17 cellular contexts compared by ENCODE assay signal in genomic region chr7:154255324-154255723, GRCh38.
"Had no signal": no experiment of that assay in that cellular context is flagged by ENCODE, and none has a peak within 500 bp of the region (broad histone marks: within the 10 kb centered on the region; RNA-seq: fewer than 3 reads in every experiment).

No MANE protein-coding gene starts in this region.

- H3K27me3 Mint-ChIP-seq: activated CD4-positive, alpha-beta T cell treated with anti-CD3 and anti-CD28 coated beads, Interleukin-2, amount 10 ng/mL, durations not matched to agents 7 days and 5 days; effector memory CD8-positive, alpha-beta T cell had no signal

- H3K27ac ChIP-seq: brain microvascular endothelial cell, gastrocnemius medialis, heart right ventricle, lower lobe of right lung, transverse colon, vagina had no signal

- H3K9me3 ChIP-seq: gastrocnemius medialis, heart right ventricle, lower lobe of right lung, transverse colon, vagina had no signal

- DNase-seq: activated CD4-positive, alpha-beta T cell treated with anti-CD3 and anti-CD28 coated beads, Interleukin-2, amount 10 ng/mL, durations not matched to agents 7 days and 5 days; activated CD8-positive, alpha-beta memory T cell treated with anti-CD3 and anti-CD28 coated beads, Interleukin-2, amount 50 U/mL, for 48 hours; anterior cingulate cortex; brain microvascular endothelial cell; effector memory CD8-positive, alpha-beta T cell; gastrocnemius medialis; heart right ventricle; left cardiac atrium; lower lobe of right lung; posterior cingulate gyrus; stimulated activated CD4-positive, alpha-beta T cell treated with anti-CD3 and anti-CD28 coated beads, Interleukin-15, amount 100 ng/mL, for 24 hours; stimulated activated CD4-positive, alpha-beta T cell treated with anti-CD3 and anti-CD28 coated beads, Interleukin-4, amount 100 ng/mL, for 24 hours; stimulated activated naive CD4-positive, alpha-beta T cell; substantia nigra; transverse colon had no signal

- H3K4me1 Mint-ChIP-seq: activated CD4-positive, alpha-beta T cell treated with anti-CD3 and anti-CD28 coated beads, Interleukin-2, amount 10 ng/mL, durations not matched to agents 7 days and 5 days; nephron had no signal

- H3K4me3 ChIP-seq: gastrocnemius medialis, heart right ventricle, lower lobe of right lung, transverse colon, vagina had no signal

- H3K36me3 ChIP-seq: brain microvascular endothelial cell, gastrocnemius medialis, heart right ventricle, lower lobe of right lung, transverse colon, vagina had no signal

- H3K27ac Mint-ChIP-seq: activated CD4-positive, alpha-beta T cell treated with anti-CD3 and anti-CD28 coated beads, Interleukin-2, amount 10 ng/mL, durations not matched to agents 7 days and 5 days; effector memory CD8-positive, alpha-beta T cell; nephron had no signal

- ATAC-seq: effector memory CD8-positive, alpha-beta T cell; gastrocnemius medialis; heart right ventricle; left cardiac atrium; lower lobe of right lung had no signal

- H3K9me3 Mint-ChIP-seq: nephron had no signal

- H3K27me3 ChIP-seq: brain microvascular endothelial cell, gastrocnemius medialis, transverse colon, vagina had no signal

- H3K4me1 ChIP-seq: gastrocnemius medialis, heart right ventricle, lower lobe of right lung, transverse colon, vagina had no signal

- H3K4me3 Mint-ChIP-seq: activated CD4-positive, alpha-beta T cell treated with anti-CD3 and anti-CD28 coated beads, Interleukin-2, amount 10 ng/mL, durations not matched to agents 7 days and 5 days; effector memory CD8-positive, alpha-beta T cell; nephron had no signal
